11 cellular contexts compared by ENCODE assay signal in genomic region chr3:45832691-45833090, GRCh38. TPM values are rescaled to one million over a fixed set of nuclear protein-coding genes. Genes with fewer than 3 reads are reported as not detected.
DNase-seq lines count a peak whose midpoint lies in the region; ATAC-seq, FAIRE-seq and TF ChIP-seq lines count a peak whose summit lies in the region.
"Had no signal": no experiment of that assay in that cellular context is flagged by ENCODE, and none has a peak within 500 bp of the region (broad histone marks: within the 10 kb centered on the region; RNA-seq: fewer than 3 reads in every experiment).

No MANE protein-coding gene starts in this region.

- H3K27me3 Mint-ChIP-seq in activated T-cell treated with anti-CD3 and anti-CD28 coated beads, Interleukin-2, amount 50 U/mL, for 24 hours, result no peaks in the 10 kb centered on the region
- H3K27me3 Mint-ChIP-seq: activated naive CD8-positive, alpha-beta T cell treated with anti-CD3 and anti-CD28 coated beads for 36 hours; T-cell had no signal

- no TSS peak for BruUV-seq in HepG2 (replicated peaks; lab: Mats Ljungman, UMichigan)

- no peaks in the 10 kb centered on the region for H3K9me3 ChIP-seq in WERI-Rb-1 (ENCODE audit: severe bottlenecking)
- H3K9me3 ChIP-seq in HepG2 (ENCODE audit: low read length), result no peaks in the 10 kb centered on the region

- H3K9ac ChIP-seq in HepG2 (ENCODE audit: insufficient read depth, low read depth, low read length), result no peak overlapping the region

- no peak overlapping the region for H3K4me2 ChIP-seq in HepG2 (ENCODE audit: low read depth, low read length)

- no peak for TF ChIP-seq RAD21 in HepG2 (CRISPR knock-in tag; IDR thresholded peaks at IDR 0.05)

- H3K36me3 Mint-ChIP-seq in activated T-cell treated with anti-CD3 and anti-CD28 coated beads, Interleukin-2, amount 50 U/mL, for 24 hours (ENCODE audit: low read depth), result peaks cover 63% of the 10 kb centered on the region

- no peaks in the 10 kb centered on the region for H3K9me3 Mint-ChIP-seq in activated T-cell treated with anti-CD3 and anti-CD28 coated beads, Interleukin-2, amount 50 U/mL, for 24 hours
- H3K9me3 Mint-ChIP-seq: activated naive CD8-positive, alpha-beta T cell treated with anti-CD3 and anti-CD28 coated beads for 36 hours; immature natural killer cell; T-cell had no signal

- no peaks in the 10 kb centered on the region for H3K79me2 ChIP-seq in HepG2 (ENCODE audit: insufficient read depth, low read length)

- H3K4me1 Mint-ChIP-seq in activated T-cell treated with anti-CD3 and anti-CD28 coated beads, Interleukin-2, amount 50 U/mL, for 24 hours (ENCODE audit: low read depth), result peaks cover 2% of the 10 kb centered on the region
- H3K4me1 Mint-ChIP-seq: activated naive CD8-positive, alpha-beta T cell treated with anti-CD3 and anti-CD28 coated beads for 36 hours; immature natural killer cell; T-cell had no signal

- no peak overlapping the region for H2AFZ ChIP-seq in HepG2 (ENCODE audit: low read length)

- H3K27ac ChIP-seq in WERI-Rb-1, result no peak overlapping the region
- no peak overlapping the region for H3K27ac ChIP-seq in HepG2 (ENCODE audit: extremely low read length, insufficient read depth, low read length)

- TF ChIP-seq EP300 in HepG2 (IDR thresholded peaks at IDR 0.05; ENCODE audit: low read depth in 2 of 2, low read length in 2 of 2), result no peak
- TF ChIP-seq EP300 in HepG2 (CRISPR knock-in tag; IDR thresholded peaks at IDR 0.05; ENCODE audit: borderline replicate concordance), result no peak

- H3K4me3 ChIP-seq in WERI-Rb-1 (ENCODE audit: low read depth, low read length) (no peak overlapping the region), HepG2 (replicated peaks in 1 of 3; ENCODE audit: insufficient read depth in 1 of 3, low read depth in 2 of 3, low read length in 3 of 3) (no peak overlapping the region)

- no peak overlapping the region for H3K4me3 Mint-ChIP-seq in activated T-cell treated with anti-CD3 and anti-CD28 coated beads, Interleukin-2, amount 50 U/mL, for 24 hours
- H3K4me3 Mint-ChIP-seq: activated naive CD8-positive, alpha-beta T cell treated with anti-CD3 and anti-CD28 coated beads for 36 hours; immature natural killer cell; T-cell had no signal

- POLR2A ChIA-PET in HepG2 (lab: Yijun Ruan, JAX), result no interaction called here

- intact Hi-C loops in HepG2 (cut with micrococcal nuclease; ENCODE audit: unreplicated experiment), result no loop called here

- CTCF ChIA-PET in HepG2 (lab: Yijun Ruan, JAX; ENCODE audit: low intra/inter-chr PET ratio, low total read pairs), result interaction anchor here (1.1 kb wide), 1 partner anchor 71 kb away, joined by 4 read pairs; no protein-coding TSS in a partner anchor

- H3K27ac Mint-ChIP-seq in activated T-cell treated with anti-CD3 and anti-CD28 coated beads, Interleukin-2, amount 50 U/mL, for 24 hours, result no peak overlapping the region
- H3K27ac Mint-ChIP-seq: activated naive CD8-positive, alpha-beta T cell treated with anti-CD3 and anti-CD28 coated beads for 36 hours; immature natural killer cell; T-cell had no signal

- peaks cover 12% of the 10 kb centered on the region for H3K36me3 ChIP-seq in WERI-Rb-1
- H3K36me3 ChIP-seq in HepG2 (replicated peaks in 1 of 2; ENCODE audit: control insufficient read depth in 1 of 2, insufficient read depth in 2 of 2, low read length in 2 of 2), result peaks cover 6 to 34% of the 10 kb centered on the region in 2 experiments; a peak in 4 of 5 replicates

- peak; percentile 1 for DNase-seq in DMS53 treated with DMSO at 0.1 percent for 48 hours (lab: John Stamatoyannopoulos, UW; ENCODE audit: unreplicated experiment)
- DNase-seq in HTR-8/SVneo (ENCODE audit: insufficient read length, low spot score), result peak; percentile 3
- peak; percentile 9 for DNase-seq in WERI-Rb-1
- DNase-seq in HepG2 (ENCODE audit: low spot score), result no peak
- DNase-seq in GF-D8 (lab: John Stamatoyannopoulos, UW), result no peak
- no peak for DNase-seq in activated T-cell treated with anti-CD3 and anti-CD28 coated beads, Interleukin-2, amount 50 U/mL, for 24 hours
- DNase-seq in amygdala (lab: John Stamatoyannopoulos, UW), result no peak
- DNase-seq: activated naive CD8-positive, alpha-beta T cell treated with anti-CD3 and anti-CD28 coated beads for 36 hours; immature natural killer cell; T-cell had no signal

- TF ChIP-seq POLR2A in HepG2 (IDR thresholded peaks at IDR 0.05; ENCODE audit: insufficient read depth in 1 of 2, low read depth in 2 of 2, low read length in 2 of 2), result no peak

- H4K20me1 ChIP-seq in HepG2 (ENCODE audit: insufficient read depth, low read length), result no peaks in the 10 kb centered on the region

- H3K27me3 ChIP-seq in WERI-Rb-1 (ENCODE audit: insufficient read depth, low read depth, severe bottlenecking) (no peaks in the 10 kb centered on the region), HepG2 (ENCODE audit: control insufficient read depth in 1 of 2, insufficient read depth in 2 of 2, low read length in 2 of 2) (no peaks in the 10 kb centered on the region)

- in situ Hi-C loops in HepG2 (cut with HindIII; ENCODE audit: extremely low pct_ligation_motif_present, low pct_unique_long_range_greater_than_20kb), result no loop called here

- 96% methylated on average over 5 of the region's 5 CpGs for WGBS in HepG2 (ENCODE audit: low lambda C conversion rate)

- no peak for FAIRE-seq in HTR-8/SVneo (lab: Jason Lieb, UNC)
- no peak for FAIRE-seq in HepG2 (lab: Jason Lieb, UNC)

- ATAC-seq in HepG2 (no peak), GM18868 (IDR thresholded peaks at IDR 0.05; ENCODE audit: unreplicated experiment) (no peak)
- ATAC-seq: T-cell had no signal

- no peaks in the 10 kb centered on the region for H3K4me1 ChIP-seq in HepG2 (ENCODE audit: insufficient read depth, low read length)

- TF ChIP-seq CTCF in WERI-Rb-1 (IDR thresholded peaks at IDR 0.05; ENCODE audit: low read depth, low read length), result peak; percentile 36; the same call in 1 of the 2 replicates
- TF ChIP-seq CTCF in HepG2 (CRISPR knock-in tag; IDR thresholded peaks at IDR 0.05), result peak; percentile 37

RNA-seq across cellular contexts. Expression of gene LZTFL1, which starts 9.2 kb away (rescaled TPM):
- total RNA-seq in HepG2 (2016; rRNA removed; fragmentation: Illumina TruSeq; extraction: Trizol), result 16.6 and 27.3 TPM in 2 replicates
- 2.6 TPM in 2 replicates for total RNA-seq in HepG2 (2016; cell fraction: cytosol; rRNA removed; fragmentation: Illumina TruSeq; extraction: Trizol; ENCODE audit: low read depth)
- total RNA-seq in HepG2 (2016; cell fraction: insoluble cytoplasmic fraction; rRNA removed; fragmentation: Illumina TruSeq; extraction: Trizol), result 18.6 and 27.9 TPM in 2 replicates
- total RNA-seq in HepG2 (2016; cell fraction: membrane; rRNA removed; fragmentation: Illumina TruSeq; extraction: Trizol), result 7.0 and 7.7 TPM in 2 replicates
- total RNA-seq in HepG2 (2016; cell fraction: nucleus; rRNA removed; fragmentation: Illumina TruSeq; extraction: Trizol), result 10.3 and 11.4 TPM in 2 replicates
- polyA plus RNA-seq in HepG2 (2011; rRNA removed), result 14.6 and 17.2 TPM in 2 replicates
- 12.9 and 17.7 TPM in 2 replicates for polyA plus RNA-seq in HepG2 (2011; cell fraction: cytosol; rRNA removed)
- polyA plus RNA-seq in HepG2 (2011; cell fraction: nucleus; rRNA removed), result 10.4 and 11.6 TPM in 2 replicates
- 6.4 and 11.3 TPM in 2 replicates for polyA plus RNA-seq in HepG2 (2012)
- 2.7 and 4.1 TPM in 2 replicates for polyA plus RNA-seq in HepG2 (2016; cell fraction: cytosol; fragmentation: Illumina TruSeq; extraction: Trizol; ENCODE audit: low read depth)
- 25.3 and 28.2 TPM in 2 replicates for polyA plus RNA-seq in HepG2 (2016; cell fraction: insoluble cytoplasmic fraction; fragmentation: Illumina TruSeq; extraction: Trizol; ENCODE audit: low read depth)
- polyA plus RNA-seq in HepG2 (2016; cell fraction: membrane; fragmentation: Illumina TruSeq; extraction: Trizol; ENCODE audit: low read depth), result 5.7 and 6.5 TPM in 2 replicates
- polyA plus RNA-seq in HepG2 (2016; cell fraction: nucleus; fragmentation: Illumina TruSeq; extraction: Trizol; ENCODE audit: insufficient read depth, low read depth), result 12.6 and 13.8 TPM in 2 replicates
- 7.3 and 7.4 TPM in 2 replicates for polyA minus RNA-seq in HepG2 (2011; rRNA and poly(A)+ RNA removed; ENCODE audit: low replicate concordance)
- 4.0 and 6.9 TPM in 2 replicates for polyA minus RNA-seq in HepG2 (2011; cell fraction: cytosol; rRNA and poly(A)+ RNA removed)
- polyA minus RNA-seq in HepG2 (2011; cell fraction: nucleus; rRNA and poly(A)+ RNA removed), result 9.0 and 12.6 TPM in 2 replicates

RNA-seq across cellular contexts. Expression of gene SLC6A20, which starts 36.4 kb away (rescaled TPM):
- total RNA-seq in HepG2 (2016; rRNA removed; fragmentation: Illumina TruSeq; extraction: Trizol), result not detected in 2 replicates
- not detected in 2 replicates for total RNA-seq in HepG2 (2016; cell fraction: cytosol; rRNA removed; fragmentation: Illumina TruSeq; extraction: Trizol; ENCODE audit: low read depth)
- not detected in 2 replicates for total RNA-seq in HepG2 (2016; cell fraction: insoluble cytoplasmic fraction; rRNA removed; fragmentation: Illumina TruSeq; extraction: Trizol)
- total RNA-seq in HepG2 (2016; cell fraction: membrane; rRNA removed; fragmentation: Illumina TruSeq; extraction: Trizol), result not detected in 2 replicates
- total RNA-seq in HepG2 (2016; cell fraction: nucleus; rRNA removed; fragmentation: Illumina TruSeq; extraction: Trizol), result not detected in 2 replicates
- 0.04 TPM in 1 of 2 replicates, not detected in the other for polyA plus RNA-seq in HepG2 (2011; rRNA removed)
- not detected in 2 replicates for polyA plus RNA-seq in HepG2 (2011; cell fraction: cytosol; rRNA removed)
- not detected in 2 replicates for polyA plus RNA-seq in HepG2 (2011; cell fraction: nucleus; rRNA removed)
- polyA plus RNA-seq in HepG2 (2012), result not detected in 2 replicates
- polyA plus RNA-seq in HepG2 (2016; cell fraction: cytosol; fragmentation: Illumina TruSeq; extraction: Trizol; ENCODE audit: low read depth), result not detected in 2 replicates
- not detected in 2 replicates for polyA plus RNA-seq in HepG2 (2016; cell fraction: insoluble cytoplasmic fraction; fragmentation: Illumina TruSeq; extraction: Trizol; ENCODE audit: low read depth)
- polyA plus RNA-seq in HepG2 (2016; cell fraction: membrane; fragmentation: Illumina TruSeq; extraction: Trizol; ENCODE audit: low read depth), result not detected in 2 replicates
- polyA plus RNA-seq in HepG2 (2016; cell fraction: nucleus; fragmentation: Illumina TruSeq; extraction: Trizol; ENCODE audit: insufficient read depth, low read depth), result not detected in 2 replicates
- polyA minus RNA-seq in HepG2 (2011; rRNA and poly(A)+ RNA removed; ENCODE audit: low replicate concordance), result not detected in 2 replicates
- polyA minus RNA-seq in HepG2 (2011; cell fraction: cytosol; rRNA and poly(A)+ RNA removed), result not detected in 2 replicates
- not detected in 2 replicates for polyA minus RNA-seq in HepG2 (2011; cell fraction: nucleus; rRNA and poly(A)+ RNA removed)
- total RNA-seq: activated naive CD8-positive, alpha-beta T cell treated with anti-CD3 and anti-CD28 coated beads for 36 hours had no signal
- polyA plus RNA-seq: immature natural killer cell had no signal

RNA-seq across cellular contexts. Expression of gene CCR9, which starts 53.7 kb away (rescaled TPM):
- not detected in 2 replicates for total RNA-seq in HepG2 (2016; rRNA removed; fragmentation: Illumina TruSeq; extraction: Trizol)
- total RNA-seq in HepG2 (2016; cell fraction: cytosol; rRNA removed; fragmentation: Illumina TruSeq; extraction: Trizol; ENCODE audit: low read depth), result not detected in 2 replicates
- not detected in 2 replicates for total RNA-seq in HepG2 (2016; cell fraction: insoluble cytoplasmic fraction; rRNA removed; fragmentation: Illumina TruSeq; extraction: Trizol)
- total RNA-seq in HepG2 (2016; cell fraction: membrane; rRNA removed; fragmentation: Illumina TruSeq; extraction: Trizol), result not detected in 2 replicates
- total RNA-seq in HepG2 (2016; cell fraction: nucleus; rRNA removed; fragmentation: Illumina TruSeq; extraction: Trizol), result not detected in 2 replicates
- polyA plus RNA-seq in HepG2 (2011; rRNA removed), result not detected in 2 replicates
- not detected in 2 replicates for polyA plus RNA-seq in HepG2 (2011; cell fraction: cytosol; rRNA removed)
- not detected in 2 replicates for polyA plus RNA-seq in HepG2 (2011; cell fraction: nucleus; rRNA removed)
- not detected in 2 replicates for polyA plus RNA-seq in HepG2 (2012)
- polyA plus RNA-seq in HepG2 (2016; cell fraction: cytosol; fragmentation: Illumina TruSeq; extraction: Trizol; ENCODE audit: low read depth), result not detected in 2 replicates
- not detected in 2 replicates for polyA plus RNA-seq in HepG2 (2016; cell fraction: insoluble cytoplasmic fraction; fragmentation: Illumina TruSeq; extraction: Trizol; ENCODE audit: low read depth)
- not detected in 2 replicates for polyA plus RNA-seq in HepG2 (2016; cell fraction: membrane; fragmentation: Illumina TruSeq; extraction: Trizol; ENCODE audit: low read depth)
- polyA plus RNA-seq in HepG2 (2016; cell fraction: nucleus; fragmentation: Illumina TruSeq; extraction: Trizol; ENCODE audit: insufficient read depth, low read depth), result not detected in 2 replicates
- not detected in 2 replicates for polyA minus RNA-seq in HepG2 (2011; rRNA and poly(A)+ RNA removed; ENCODE audit: low replicate concordance)
- polyA minus RNA-seq in HepG2 (2011; cell fraction: cytosol; rRNA and poly(A)+ RNA removed), result not detected in 2 replicates
- not detected in 2 replicates for polyA minus RNA-seq in HepG2 (2011; cell fraction: nucleus; rRNA and poly(A)+ RNA removed)
- total RNA-seq: activated naive CD8-positive, alpha-beta T cell treated with anti-CD3 and anti-CD28 coated beads for 36 hours had no signal
- polyA plus RNA-seq: immature natural killer cell had no signal

Comparison
In these comparisons a context has a peak if more than half of its experiments do, and no peak if none do; other contexts are left out.
1. DNase-seq: peak in DMS53 treated with DMSO at 0.1 percent for 48 hours (single experiment), HTR-8/SVneo (single experiment) and WERI-Rb-1 (single experiment); none in HepG2 (single experiment), GF-D8 (single experiment), activated T-cell treated with anti-CD3 and anti-CD28 coated beads, Interleukin-2, amount 50 U/mL, for 24 hours (single experiment) and amygdala (0 of 56).